In the genomic region with DNA sequence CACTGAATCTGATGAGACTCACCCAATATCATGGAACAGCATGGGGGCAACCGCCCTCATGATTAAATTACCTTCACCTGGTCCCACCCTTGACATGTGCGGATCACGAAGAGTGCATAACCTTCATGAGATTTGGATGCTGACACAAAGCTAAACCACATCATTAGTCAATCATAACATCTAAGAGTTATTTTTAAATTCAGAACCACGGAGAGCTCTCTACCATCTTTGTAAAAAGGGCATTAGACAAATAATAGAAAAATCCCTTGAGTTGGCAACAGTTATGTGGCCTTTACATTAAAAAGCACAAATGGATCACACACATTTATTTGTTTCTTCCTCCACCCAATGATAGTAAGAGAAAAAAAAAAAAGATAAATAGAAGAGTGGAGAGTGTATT, we compare ENCODE assay signal across 20 cellular contexts.
"Had no signal": no experiment of that assay in that cellular context is flagged by ENCODE, and none has a peak within 500 bp of the region (broad histone marks: within the 10 kb centered on the region; RNA-seq: fewer than 3 reads in every experiment).

No MANE protein-coding gene starts in this region.

- H3K4me3 Mint-ChIP-seq: dendritic cell treated with granulocyte-macrophage colony-stimulating factor and Interleukin-4, amounts not matched to agents 40 ng/mL and 50 ng/mL, for 4 days; effector memory CD8-positive, alpha-beta T cell; endodermal cell; mesothelial cell of epicardium; naive B cell had no signal

- H3K4me2 ChIP-seq: hepatocyte had no signal

- H3K4me1 Mint-ChIP-seq: endodermal cell, mesothelial cell of epicardium, naive B cell had no signal

- H3K79me2 ChIP-seq: hepatocyte had no signal

- H3K4me3 ChIP-seq: colonic mucosa, esophagus muscularis mucosa, gastroesophageal sphincter, heart left ventricle, hepatocyte, left ventricle myocardium inferior, lower lobe of right lung, mucosa of descending colon had no signal

- H2AFZ ChIP-seq: hepatocyte had no signal

- H3K27me3 ChIP-seq: colonic mucosa, esophagus muscularis mucosa, foreskin keratinocyte, gastroesophageal sphincter, heart left ventricle, hepatocyte had no signal

- H3K4me1 ChIP-seq: colonic mucosa, esophagus muscularis mucosa, foreskin keratinocyte, gastroesophageal sphincter, heart left ventricle, left ventricle myocardium inferior, lower lobe of right lung had no signal

- H3K36me3 ChIP-seq: colonic mucosa, esophagus muscularis mucosa, gastroesophageal sphincter, heart left ventricle, left ventricle myocardium inferior, lower lobe of right lung had no signal

- H3K27ac Mint-ChIP-seq: dendritic cell treated with granulocyte-macrophage colony-stimulating factor and Interleukin-4, amounts not matched to agents 40 ng/mL and 50 ng/mL, for 4 days; effector memory CD8-positive, alpha-beta T cell; endodermal cell; mesothelial cell of epicardium; naive B cell had no signal

- DNase-seq: colonic mucosa; cortex of kidney; effector CD8-positive, alpha-beta T cell; effector memory CD8-positive, alpha-beta T cell; endodermal cell; foreskin keratinocyte; heart left ventricle; hypothalamus; left cardiac atrium; left ventricle myocardium inferior; lower lobe of right lung; mesenchymal stem cell; mucosa of descending colon; naive B cell had no signal

- H3K27me3 Mint-ChIP-seq: dendritic cell treated with granulocyte-macrophage colony-stimulating factor and Interleukin-4, amounts not matched to agents 40 ng/mL and 50 ng/mL, for 4 days; naive B cell had no signal

- H3K9me3 Mint-ChIP-seq: effector memory CD8-positive, alpha-beta T cell; endodermal cell; mesothelial cell of epicardium; naive B cell had no signal

- H3K36me3 Mint-ChIP-seq: mesothelial cell of epicardium, naive B cell had no signal

- H3K27ac ChIP-seq: colonic mucosa, esophagus muscularis mucosa, foreskin keratinocyte, gastroesophageal sphincter, heart left ventricle, hepatocyte, left ventricle myocardium inferior, lower lobe of right lung had no signal

- H3K9me3 ChIP-seq: colonic mucosa, esophagus muscularis mucosa, gastroesophageal sphincter, heart left ventricle, left ventricle myocardium inferior, lower lobe of right lung, mucosa of descending colon had no signal

- ATAC-seq: effector memory CD8-positive, alpha-beta T cell; foreskin keratinocyte; gastroesophageal sphincter; heart left ventricle; left cardiac atrium; left lobe of liver; lower lobe of right lung; mucosa of descending colon had no signal
